ENCODE assay signal across 15 cellular contexts in the genomic region with DNA sequence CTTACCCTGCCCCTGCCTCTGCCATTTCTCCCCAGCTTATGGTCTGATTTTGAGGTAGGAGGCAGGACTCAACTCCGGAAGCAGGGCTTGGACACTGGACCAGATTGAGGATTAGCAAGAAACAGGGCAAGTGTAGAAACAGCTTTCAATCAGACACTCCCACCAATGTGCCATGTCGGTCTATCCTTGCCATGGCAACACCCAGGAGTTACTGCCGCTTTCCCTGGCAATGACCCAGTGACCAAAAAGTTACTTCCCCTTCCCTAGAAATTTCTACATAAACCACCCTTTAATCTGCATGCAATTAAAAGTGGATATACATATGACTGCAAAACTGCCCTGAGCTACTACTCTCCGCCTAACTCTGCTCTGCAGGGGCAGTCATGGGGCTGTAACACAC.
"Had no signal": no experiment of that assay in that cellular context is flagged by ENCODE, and none has a peak within 500 bp of the region (broad histone marks: within the 10 kb centered on the region; RNA-seq: fewer than 3 reads in every experiment).

No MANE protein-coding gene starts in this region.

- H3K36me3 Mint-ChIP-seq: activated CD4-positive, alpha-beta memory T cell treated with anti-CD3 and anti-CD28 coated beads for 36 hours; activated naive CD8-positive, alpha-beta T cell treated with anti-CD3 and anti-CD28 coated beads for 36 hours; natural killer cell had no signal

- ATAC-seq: activated CD4-positive, CD25-positive, alpha-beta regulatory T cell treated with anti-CD3 and anti-CD28 coated beads, Interleukin-2, amount 50 U/mL, for 24 hours; activated T-cell treated with anti-CD3 and anti-CD28 coated beads, Interleukin-2, amount 50 U/mL, for 72 hours; esophagus mucosa; mucosa of descending colon; natural killer cell; right lobe of liver had no signal

- H3K27me3 Mint-ChIP-seq: activated CD4-positive, alpha-beta memory T cell treated with anti-CD3 and anti-CD28 coated beads for 36 hours; activated naive CD8-positive, alpha-beta T cell treated with anti-CD3 and anti-CD28 coated beads for 36 hours; stimulated activated naive B cell treated with anti-CD40 and anti-IgM and Interleukin-4, amounts not matched to agents 10 μg/mL and 1 μg/mL and 100 μg/mL, for 72 hours had no signal

- H3K27ac Mint-ChIP-seq: activated CD4-positive, alpha-beta memory T cell treated with anti-CD3 and anti-CD28 coated beads for 36 hours; activated naive CD8-positive, alpha-beta T cell treated with anti-CD3 and anti-CD28 coated beads for 36 hours; activated T-cell treated with anti-CD3 and anti-CD28 coated beads, Interleukin-2, amount 50 U/mL, for 72 hours; natural killer cell had no signal

- DNase-seq: activated CD4-positive, alpha-beta memory T cell treated with anti-CD3 and anti-CD28 coated beads for 36 hours; activated gamma-delta T cell treated with Interleukin-2 at 50 U/mL for 16 hours; activated naive CD8-positive, alpha-beta T cell treated with anti-CD3 and anti-CD28 coated beads for 36 hours; activated T-cell treated with anti-CD3 and anti-CD28 coated beads, Interleukin-2, amount 50 U/mL, for 72 hours; anterior cingulate cortex; glutamatergic neuron; mucosa of descending colon; natural killer cell; occipital lobe; right lobe of liver; stimulated activated CD4-positive, alpha-beta T cell treated with anti-CD3 and anti-CD28 coated beads, Interleukin-1b, Interleukin-23, amount 100 ng/mL, for 48 hours; stimulated activated naive B cell treated with anti-CD40 and anti-IgM and Interleukin-4, amounts not matched to agents 10 μg/mL and 1 μg/mL and 100 μg/mL, for 72 hours; transverse colon had no signal

- H3K4me1 Mint-ChIP-seq: activated naive CD8-positive, alpha-beta T cell treated with anti-CD3 and anti-CD28 coated beads for 36 hours had no signal

- H3K9me3 Mint-ChIP-seq: activated CD4-positive, alpha-beta memory T cell treated with anti-CD3 and anti-CD28 coated beads for 36 hours; activated naive CD8-positive, alpha-beta T cell treated with anti-CD3 and anti-CD28 coated beads for 36 hours; activated T-cell treated with anti-CD3 and anti-CD28 coated beads, Interleukin-2, amount 50 U/mL, for 72 hours; natural killer cell had no signal

- H3K4me3 Mint-ChIP-seq: activated CD4-positive, alpha-beta memory T cell treated with anti-CD3 and anti-CD28 coated beads for 36 hours; activated naive CD8-positive, alpha-beta T cell treated with anti-CD3 and anti-CD28 coated beads for 36 hours; activated T-cell treated with anti-CD3 and anti-CD28 coated beads, Interleukin-2, amount 50 U/mL, for 72 hours; natural killer cell had no signal
